Comparison of ENCODE assay signal across 35 cellular contexts in the genomic region with DNA sequence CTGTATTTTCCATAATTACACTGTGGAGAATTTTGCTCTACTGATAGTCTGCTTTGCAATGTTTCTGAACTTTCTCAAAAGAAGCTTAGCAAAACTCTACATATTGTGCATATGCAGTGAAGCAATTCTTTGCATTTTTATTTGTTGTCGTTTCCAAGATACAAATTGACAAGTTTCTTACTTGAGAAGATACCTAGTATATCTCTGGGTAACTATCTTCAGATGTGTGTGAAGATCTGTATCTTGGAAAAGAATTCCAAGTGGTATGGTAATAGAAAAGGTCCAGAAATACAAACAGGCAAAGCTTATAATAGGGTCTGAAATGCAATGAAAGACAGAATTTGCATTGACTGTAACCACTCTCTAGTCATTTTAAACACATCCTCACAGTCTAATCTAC.
"Had no signal": no experiment of that assay in that cellular context is flagged by ENCODE, and none has a peak within 500 bp of the region (broad histone marks: within the 10 kb centered on the region; RNA-seq: fewer than 3 reads in every experiment).

No MANE protein-coding gene starts in this region.

- ATAC-seq: activated CD4-positive, CD25-positive, alpha-beta regulatory T cell treated with anti-CD3 and anti-CD28 coated beads, Interleukin-2, amount 50 U/mL, for 24 hours; activated CD8-positive, alpha-beta memory T cell treated with anti-CD3 and anti-CD28 coated beads, Interleukin-2, amount 10 ng/mL, durations not matched to agents 7 days and 5 days; activated CD8-positive, alpha-beta T cell treated with anti-CD3 and anti-CD28 coated beads for 36 hours; activated naive CD8-positive, alpha-beta T cell treated with anti-CD3 and anti-CD28 coated beads, Interleukin-2, amount 50 U/mL, for 24 hours; body of pancreas; WTC11 had no signal

- H3K27ac ChIP-seq: body of pancreas, brain microvascular endothelial cell, breast epithelium, WERI-Rb-1 had no signal

- H3K4me3 ChIP-seq: body of pancreas, breast epithelium had no signal

- H3K4me1 Mint-ChIP-seq: activated CD4-positive, alpha-beta T cell treated with anti-CD3 and anti-CD28 coated beads, Interleukin-2, amount 10 ng/mL, durations not matched to agents 24 days and 14 days; activated CD8-positive, alpha-beta memory T cell treated with anti-CD3 and anti-CD28 coated beads, Interleukin-2, amount 10 ng/mL, durations not matched to agents 7 days and 5 days; activated naive CD4-positive, alpha-beta T cell treated with anti-CD3 and anti-CD28 coated beads, Interleukin-2, amount 10 ng/mL, durations not matched to agents 7 days and 5 days; activated naive CD4-positive, alpha-beta T cell treated with anti-CD3 and anti-CD28 coated beads, Interleukin-2, amount 50 U/mL, for 24 hours; activated naive CD8-positive, alpha-beta T cell treated with anti-CD3 and anti-CD28 coated beads, Interleukin-2, amount 10 ng/mL, durations not matched to agents 7 days and 5 days; activated naive CD8-positive, alpha-beta T cell treated with anti-CD3 and anti-CD28 coated beads, Interleukin-2, amount 50 U/mL, for 24 hours; WTC11 had no signal

- H3K9me3 Mint-ChIP-seq: activated CD4-positive, alpha-beta T cell treated with anti-CD3 and anti-CD28 coated beads, Interleukin-2, amount 10 ng/mL, durations not matched to agents 24 days and 14 days; activated CD8-positive, alpha-beta T cell treated with anti-CD3 and anti-CD28 coated beads for 36 hours; activated naive CD4-positive, alpha-beta T cell treated with anti-CD3 and anti-CD28 coated beads, Interleukin-2, amount 10 ng/mL, durations not matched to agents 7 days and 5 days; activated naive CD8-positive, alpha-beta T cell treated with anti-CD3 and anti-CD28 coated beads, Interleukin-2, amount 10 ng/mL, durations not matched to agents 7 days and 5 days; T-helper 1 cell treated with Interleukin-12 subunit alpha and Interleukin-12 subunit beta and Interleukin-4 antibody, amounts not matched to agents 30 μg/mL and 1 μg/mL, for 36 hours; T-helper 2 cell treated with Interferon-gamma antibody and Interleukin-4, amounts not matched to agents 5 μg/mL and 100 μg/mL, for 36 hours; WTC11 had no signal

- H3K27me3 ChIP-seq: body of pancreas, brain microvascular endothelial cell, breast epithelium had no signal

- H3K4me3 Mint-ChIP-seq: activated CD4-positive, alpha-beta memory T cell treated with anti-CD3 and anti-CD28 coated beads for 36 hours; activated CD4-positive, alpha-beta T cell treated with anti-CD3 and anti-CD28 coated beads, Interleukin-2, amount 10 ng/mL, durations not matched to agents 24 days and 14 days; activated CD8-positive, alpha-beta memory T cell treated with anti-CD3 and anti-CD28 coated beads, Interleukin-2, amount 10 ng/mL, durations not matched to agents 7 days and 5 days; activated CD8-positive, alpha-beta T cell treated with anti-CD3 and anti-CD28 coated beads for 36 hours; activated naive CD4-positive, alpha-beta T cell treated with anti-CD3 and anti-CD28 coated beads, Interleukin-2, amount 10 ng/mL, durations not matched to agents 7 days and 5 days; activated naive CD4-positive, alpha-beta T cell treated with anti-CD3 and anti-CD28 coated beads, Interleukin-2, amount 50 U/mL, for 24 hours; activated naive CD8-positive, alpha-beta T cell; activated naive CD8-positive, alpha-beta T cell treated with anti-CD3 and anti-CD28 coated beads, Interleukin-2, amount 10 ng/mL, durations not matched to agents 7 days and 5 days; activated naive CD8-positive, alpha-beta T cell treated with anti-CD3 and anti-CD28 coated beads, Interleukin-2, amount 50 U/mL, for 24 hours; activated T-cell treated with anti-CD3 and anti-CD28 coated beads, Interleukin-2, amount 50 U/mL, for 24 hours; T-helper 1 cell treated with Interleukin-12 subunit alpha and Interleukin-12 subunit beta and Interleukin-4 antibody, amounts not matched to agents 30 μg/mL and 1 μg/mL, for 36 hours; T-helper 2 cell treated with Interferon-gamma antibody and Interleukin-4, amounts not matched to agents 5 μg/mL and 100 μg/mL, for 36 hours; WTC11 had no signal

- H3K36me3 Mint-ChIP-seq: activated CD4-positive, alpha-beta memory T cell treated with anti-CD3 and anti-CD28 coated beads for 36 hours; activated CD8-positive, alpha-beta memory T cell treated with anti-CD3 and anti-CD28 coated beads, Interleukin-2, amount 10 ng/mL, durations not matched to agents 7 days and 5 days; activated naive CD4-positive, alpha-beta T cell treated with anti-CD3 and anti-CD28 coated beads, Interleukin-2, amount 10 ng/mL, durations not matched to agents 7 days and 5 days; activated naive CD4-positive, alpha-beta T cell treated with anti-CD3 and anti-CD28 coated beads, Interleukin-2, amount 50 U/mL, for 24 hours; activated naive CD8-positive, alpha-beta T cell; activated naive CD8-positive, alpha-beta T cell treated with anti-CD3 and anti-CD28 coated beads, Interleukin-2, amount 10 ng/mL, durations not matched to agents 7 days and 5 days; WTC11 had no signal

- DNase-seq: activated CD4-positive, alpha-beta memory T cell treated with anti-CD3 and anti-CD28 coated beads for 36 hours; activated CD4-positive, alpha-beta T cell treated with anti-CD3 and anti-CD28 coated beads for 4 hours; activated CD4-positive, alpha-beta T cell treated with anti-CD3 and anti-CD28 coated beads, Interleukin-2, amount 10 ng/mL, durations not matched to agents 24 days and 14 days; activated CD4-positive, alpha-beta T cell treated with anti-CD3 and anti-CD28 coated beads, Interleukin-2, amount 50 U/mL, for 1 hour; activated CD4-positive, alpha-beta T cell treated with anti-CD3 and anti-CD28 coated beads, Interleukin-2, amount 50 U/mL, for 4 hours; activated CD4-positive, CD25-positive, alpha-beta regulatory T cell; activated CD8-positive, alpha-beta memory T cell treated with anti-CD3 and anti-CD28 coated beads for 24 hours; activated CD8-positive, alpha-beta memory T cell treated with anti-CD3 and anti-CD28 coated beads, Interleukin-2, amount 10 ng/mL, durations not matched to agents 7 days and 5 days; activated CD8-positive, alpha-beta memory T cell treated with anti-CD3 and anti-CD28 coated beads, Interleukin-2, amount 50 U/mL, for 48 hours; activated CD8-positive, alpha-beta T cell treated with anti-CD3 and anti-CD28 coated beads for 36 hours; activated effector memory CD4-positive, alpha-beta T cell treated with Interleukin-2 at 50 U/mL for 16 hours; activated gamma-delta T cell; activated naive CD4-positive, alpha-beta T cell treated with anti-CD3 and anti-CD28 coated beads, Interleukin-2, amount 10 ng/mL, durations not matched to agents 7 days and 5 days; activated naive CD4-positive, alpha-beta T cell treated with Interleukin-2 at 50 U/mL for 16 hours; activated naive CD8-positive, alpha-beta T cell treated with anti-CD3 and anti-CD28 coated beads, Interleukin-2, amount 10 ng/mL, durations not matched to agents 7 days and 5 days; activated naive CD8-positive, alpha-beta T cell treated with anti-CD3 and anti-CD28 coated beads, Interleukin-2, amount 50 U/mL, for 24 hours; activated T-cell treated with anti-CD3 and anti-CD28 coated beads, Interleukin-2, amount 50 U/mL, for 24 hours; activated T-cell treated with anti-CD3 and anti-CD28 coated beads, Interleukin-2, amount 50 U/mL, for 48 hours; amygdala; aorta; body of pancreas; brain microvascular endothelial cell; central memory CD4-positive, alpha-beta T cell; T-helper 1 cell; T-helper 2 cell; T-helper 9 cell; WERI-Rb-1 had no signal

- H3K9me3 ChIP-seq: body of pancreas, breast epithelium had no signal

- H3K27me3 Mint-ChIP-seq: activated CD4-positive, alpha-beta memory T cell treated with anti-CD3 and anti-CD28 coated beads for 36 hours; activated CD4-positive, alpha-beta T cell treated with anti-CD3 and anti-CD28 coated beads, Interleukin-2, amount 10 ng/mL, durations not matched to agents 24 days and 14 days; activated CD8-positive, alpha-beta memory T cell treated with anti-CD3 and anti-CD28 coated beads, Interleukin-2, amount 10 ng/mL, durations not matched to agents 7 days and 5 days; activated CD8-positive, alpha-beta T cell treated with anti-CD3 and anti-CD28 coated beads for 36 hours; activated naive CD4-positive, alpha-beta T cell treated with anti-CD3 and anti-CD28 coated beads, Interleukin-2, amount 10 ng/mL, durations not matched to agents 7 days and 5 days; activated naive CD4-positive, alpha-beta T cell treated with anti-CD3 and anti-CD28 coated beads, Interleukin-2, amount 50 U/mL, for 24 hours; activated naive CD8-positive, alpha-beta T cell; activated naive CD8-positive, alpha-beta T cell treated with anti-CD3 and anti-CD28 coated beads, Interleukin-2, amount 10 ng/mL, durations not matched to agents 7 days and 5 days; activated naive CD8-positive, alpha-beta T cell treated with anti-CD3 and anti-CD28 coated beads, Interleukin-2, amount 50 U/mL, for 24 hours; activated T-cell treated with anti-CD3 and anti-CD28 coated beads, Interleukin-2, amount 50 U/mL, for 24 hours had no signal

- H3K36me3 ChIP-seq: brain microvascular endothelial cell, breast epithelium, WERI-Rb-1 had no signal

- H3K27ac Mint-ChIP-seq: activated CD4-positive, alpha-beta memory T cell treated with anti-CD3 and anti-CD28 coated beads for 36 hours; activated CD4-positive, alpha-beta T cell treated with anti-CD3 and anti-CD28 coated beads, Interleukin-2, amount 10 ng/mL, durations not matched to agents 24 days and 14 days; activated CD8-positive, alpha-beta memory T cell treated with anti-CD3 and anti-CD28 coated beads, Interleukin-2, amount 10 ng/mL, durations not matched to agents 7 days and 5 days; activated CD8-positive, alpha-beta T cell treated with anti-CD3 and anti-CD28 coated beads for 36 hours; activated naive CD4-positive, alpha-beta T cell treated with anti-CD3 and anti-CD28 coated beads, Interleukin-2, amount 10 ng/mL, durations not matched to agents 7 days and 5 days; activated naive CD4-positive, alpha-beta T cell treated with anti-CD3 and anti-CD28 coated beads, Interleukin-2, amount 50 U/mL, for 24 hours; activated naive CD8-positive, alpha-beta T cell; activated naive CD8-positive, alpha-beta T cell treated with anti-CD3 and anti-CD28 coated beads, Interleukin-2, amount 10 ng/mL, durations not matched to agents 7 days and 5 days; activated naive CD8-positive, alpha-beta T cell treated with anti-CD3 and anti-CD28 coated beads, Interleukin-2, amount 50 U/mL, for 24 hours; activated T-cell treated with anti-CD3 and anti-CD28 coated beads, Interleukin-2, amount 50 U/mL, for 24 hours; activated T-helper 2 cell treated with anti-CD3 and anti-CD28 coated beads, Interferon-gamma antibody, Interleukin-2, Interleukin-4, amounts not matched to agents 10 μg/mL and 5 μg/mL and 100 μg/mL, durations not matched to agents 14 hours and 24 hours and 36 hours; T-helper 1 cell treated with Interleukin-12 subunit alpha and Interleukin-12 subunit beta and Interleukin-4 antibody, amounts not matched to agents 30 μg/mL and 1 μg/mL, for 36 hours; T-helper 2 cell treated with Interferon-gamma antibody and Interleukin-4, amounts not matched to agents 5 μg/mL and 100 μg/mL, for 36 hours; WTC11 had no signal

- H3K4me1 ChIP-seq: body of pancreas, breast epithelium had no signal
